Comparison of ENCODE assay signal across 15 cellular contexts in the genomic region with DNA sequence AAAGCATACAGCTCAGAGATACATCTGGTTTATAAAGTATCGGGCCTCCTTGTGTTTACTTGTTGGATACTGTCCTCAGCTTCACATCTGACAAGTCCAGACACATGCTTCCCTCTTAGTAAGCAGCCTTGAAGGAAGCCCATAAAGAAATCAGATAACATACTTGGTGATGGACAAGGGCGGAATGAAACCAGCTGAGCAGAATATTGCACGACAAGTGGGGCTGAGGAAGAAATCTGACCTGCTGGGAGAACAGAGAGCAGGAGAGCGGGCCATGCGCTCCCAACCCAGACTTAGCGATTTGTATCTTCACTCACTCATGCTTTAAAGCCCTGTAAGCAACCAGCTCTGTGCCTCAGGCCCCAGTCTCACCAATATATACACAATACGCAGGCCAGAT.
"Had no signal": no experiment of that assay in that cellular context is flagged by ENCODE, and none has a peak within 500 bp of the region (broad histone marks: within the 10 kb centered on the region; RNA-seq: fewer than 3 reads in every experiment).

No MANE protein-coding gene starts in this region.

- DNase-seq: activated CD4-positive, alpha-beta memory T cell treated with anti-CD3 and anti-CD28 coated beads for 36 hours; activated effector memory CD4-positive, alpha-beta T cell treated with anti-CD3 and anti-CD28 coated beads, Interleukin-2, amount 50 U/mL, for 16 hours; activated T-cell treated with anti-CD3 and anti-CD28 coated beads, Interleukin-2, amount 50 U/mL, for 4 hours; brain microvascular endothelial cell; hippocampal formation; lower lobe of right lung; mucosa of descending colon; naive thymus-derived CD8-positive, alpha-beta T cell; right lobe of liver; stimulated activated CD4-positive, alpha-beta T cell treated with anti-CD3 and anti-CD28 coated beads, Interleukin-2, amount 100 ng/mL, for 24 hours; stimulated activated naive CD4-positive, alpha-beta T cell; substantia nigra; upper lobe of right lung had no signal

- H3K4me3 ChIP-seq: lower lobe of right lung, mucosa of descending colon, right lobe of liver, upper lobe of right lung had no signal

- H3K9me3 ChIP-seq: lower lobe of right lung, mucosa of descending colon, neutrophil, right lobe of liver, upper lobe of right lung had no signal

- H3K27me3 ChIP-seq: brain microvascular endothelial cell, neutrophil, right lobe of liver, upper lobe of right lung had no signal

- FAIRE-seq: endometrium had no signal

- H3K4me1 ChIP-seq: right lobe of liver had no signal

- H3K27ac ChIP-seq: brain microvascular endothelial cell, lower lobe of right lung, neutrophil, right lobe of liver, upper lobe of right lung had no signal

- H3K36me3 ChIP-seq: brain microvascular endothelial cell, lower lobe of right lung, neutrophil, right lobe of liver, upper lobe of right lung had no signal
